Comparison of ENCODE assay signal across 8 cellular contexts in genomic region chr6:136607932-136608772, GRCh38. TPM values are rescaled to one million over a fixed set of nuclear protein-coding genes. Genes with fewer than 3 reads are reported as not detected.
DNase-seq lines count a peak whose midpoint lies in the region; ATAC-seq, FAIRE-seq and TF ChIP-seq lines count a peak whose summit lies in the region.

No MANE protein-coding gene starts in this region.

- H3K27me3 ChIP-seq in adrenal gland = no peaks in the 10 kb centered on the region

- FAIRE-seq in RCC 7860 (lab: Jason Lieb, UNC) = no peak

- DNase-seq in GM03348 (ENCODE audit: low spot score) (peak; percentile 47), SW480 (ENCODE audit: low spot score) (peak; percentile 53), adrenal gland (peak; percentile 66 to 91 (median 74)), hypothalamus (lab: John Stamatoyannopoulos, UW) (peak in 32 of 51 donors; percentile 1 to 59 (median 16)), RCC 7860 (ENCODE audit: low spot score) (no peak)
- DNase-seq in stimulated activated CD4-positive, alpha-beta T cell treated with anti-CD3 and anti-CD28 coated beads, Interleukin-12 subunit alpha, Interleukin-12 subunit beta, amount 100 ng/mL, for 4 hours = peak; percentile 77

- peak; percentile 80 for TF ChIP-seq CTCF in LNCAP (IDR thresholded peaks at IDR 0.05)
- TF ChIP-seq CTCF in adrenal gland (IDR thresholded peaks at IDR 0.05) = peak; percentile 65 to 77 (median 72)

- no peak overlapping the region for H3K4me3 ChIP-seq in adrenal gland

- no peak for TF ChIP-seq POLR2A in adrenal gland (IDR thresholded peaks at IDR 0.05)

- intact Hi-C loops in adrenal gland (cut with DNase I) = no loop called here

- no peaks in the 10 kb centered on the region for H3K9me3 ChIP-seq in adrenal gland (replicated peaks in 1 of 3)

- ATAC-seq in GM21737 (IDR thresholded peaks at IDR 0.05; ENCODE audit: unreplicated experiment) = peak; percentile 69

- 52 to 64% (median 59%) methylated on average over 12 of the region's 12 CpGs for WGBS in adrenal gland, 4 donors

- H3K36me3 ChIP-seq in adrenal gland (replicated peaks in 1 of 2) = peaks cover 0 to 43% of the 10 kb centered on the region in 2 donors

- H3K27ac ChIP-seq in adrenal gland = peak overlapping the region in 3 of 5 donors; percentile 4 to 69 (median 42)

- peaks cover 42 to 80% of the 10 kb centered on the region in 2 donors for H3K4me1 ChIP-seq in adrenal gland (replicated peaks in 1 of 2)

RNA-seq across cellular contexts. Expression of gene MAP7, which starts 57.9 kb away (rescaled TPM):
- total RNA-seq in adrenal gland = 10 to 100 TPM in 7 of 8 donors, 1 to 10 TPM in 1; 9.8 to 26.4 (median 11.9) TPM
- 10 to 100 TPM in 1 of 3 donors, 1 to 10 TPM in 2; 4.7 to 31.6 (median 9.1) TPM for polyA plus RNA-seq in adrenal gland
